ENCODE assay signal across 1 cellular context in the genomic region with DNA sequence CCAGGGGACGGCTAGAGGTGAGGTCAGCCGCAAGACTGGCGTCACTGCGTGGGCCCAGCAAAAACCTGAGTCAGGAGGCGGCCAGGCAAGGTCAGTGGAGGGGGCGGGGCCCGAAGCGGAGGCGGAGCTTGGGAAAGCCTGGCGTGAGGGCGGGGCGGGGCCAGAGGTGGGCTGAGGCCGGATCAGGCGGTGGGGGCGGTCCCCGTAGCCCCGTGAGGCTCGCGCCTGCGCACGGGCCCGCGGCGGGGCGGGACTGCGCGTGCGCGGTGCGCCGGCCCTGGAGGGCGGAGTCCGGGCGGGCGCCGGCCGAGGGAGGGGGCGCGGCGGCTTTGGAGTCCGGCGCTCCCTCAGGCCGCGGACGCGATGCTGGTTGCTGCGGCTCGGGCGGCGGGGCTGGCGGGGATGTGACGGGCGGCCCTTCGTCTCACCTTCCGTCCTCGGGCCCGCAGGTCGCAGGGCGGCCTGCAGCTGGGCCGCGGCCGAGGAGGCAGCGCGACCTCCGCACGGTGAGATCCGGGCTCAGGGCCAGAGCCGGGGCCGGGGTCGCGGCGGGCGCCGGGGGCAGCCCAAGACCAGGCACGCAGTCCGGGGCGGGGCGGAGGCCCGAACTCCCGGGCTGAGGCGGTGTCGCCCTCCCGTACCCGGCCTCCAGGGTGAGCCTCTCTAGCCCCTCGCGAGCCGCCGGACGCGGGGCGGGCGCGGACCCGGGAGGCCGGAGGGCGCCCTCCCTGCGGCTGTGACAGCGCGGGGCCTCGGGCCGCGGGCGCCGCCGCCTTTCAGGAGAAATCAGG.
TF ChIP-seq lines count a peak whose summit lies in the region.

A gene with protein sequence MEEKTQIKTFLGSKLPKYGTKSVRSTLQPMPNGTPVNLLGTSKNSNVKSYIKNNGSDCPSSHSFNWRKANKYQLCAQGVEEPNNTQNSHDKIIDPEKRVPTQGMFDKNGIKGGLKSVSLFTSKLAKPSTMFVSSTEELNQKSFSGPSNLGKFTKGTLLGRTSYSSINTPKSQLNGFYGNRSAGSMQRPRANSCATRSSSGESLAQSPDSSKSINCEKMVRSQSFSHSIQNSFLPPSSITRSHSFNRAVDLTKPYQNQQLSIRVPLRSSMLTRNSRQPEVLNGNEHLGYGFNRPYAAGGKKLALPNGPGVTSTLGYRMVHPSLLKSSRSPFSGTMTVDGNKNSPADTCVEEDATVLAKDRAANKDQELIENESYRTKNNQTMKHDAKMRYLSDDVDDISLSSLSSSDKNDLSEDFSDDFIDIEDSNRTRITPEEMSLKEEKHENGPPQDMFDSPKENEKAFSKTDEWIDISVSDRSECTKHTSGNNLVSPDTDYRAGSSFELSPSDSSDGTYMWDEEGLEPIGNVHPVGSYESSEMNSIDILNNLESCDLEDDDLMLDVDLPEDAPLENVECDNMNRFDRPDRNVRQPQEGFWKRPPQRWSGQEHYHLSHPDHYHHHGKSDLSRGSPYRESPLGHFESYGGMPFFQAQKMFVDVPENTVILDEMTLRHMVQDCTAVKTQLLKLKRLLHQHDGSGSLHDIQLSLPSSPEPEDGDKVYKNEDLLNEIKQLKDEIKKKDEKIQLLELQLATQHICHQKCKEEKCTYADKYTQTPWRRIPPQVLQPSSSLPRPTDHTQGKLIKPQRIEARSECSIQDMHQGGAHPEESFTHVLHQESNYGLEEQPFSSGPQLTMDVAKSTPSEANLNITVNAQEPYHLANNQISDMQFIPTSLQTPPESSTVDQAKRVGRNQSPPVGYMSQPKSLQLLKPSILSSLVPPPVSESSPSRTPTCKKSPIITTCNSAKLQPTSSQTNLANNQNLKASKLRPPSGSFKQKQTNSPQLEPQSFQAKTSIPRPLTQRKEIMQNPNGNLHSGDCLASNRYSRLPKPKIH (plus strand): TSS at position 287 of the 791 bp plus-strand sequence. CDS start 42,464 bp downstream, outside the sequence.

TF ChIP-seq in K562, 482 proteins besides CTCF, POLR2A, EP300 and RAD21 (continued from another document):
- TF ChIP-seq, protein P1, sequence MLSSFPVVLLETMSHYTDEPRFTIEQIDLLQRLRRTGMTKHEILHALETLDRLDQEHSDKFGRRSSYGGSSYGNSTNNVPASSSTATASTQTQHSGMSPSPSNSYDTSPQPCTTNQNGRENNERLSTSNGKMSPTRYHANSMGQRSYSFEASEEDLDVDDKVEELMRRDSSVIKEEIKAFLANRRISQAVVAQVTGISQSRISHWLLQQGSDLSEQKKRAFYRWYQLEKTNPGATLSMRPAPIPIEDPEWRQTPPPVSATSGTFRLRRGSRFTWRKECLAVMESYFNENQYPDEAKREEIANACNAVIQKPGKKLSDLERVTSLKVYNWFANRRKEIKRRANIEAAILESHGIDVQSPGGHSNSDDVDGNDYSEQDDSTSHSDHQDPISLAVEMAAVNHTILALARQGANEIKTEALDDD (IDR thresholded peaks at IDR 0.05): peak; percentile 31; the same call in 1 of the 2 replicates
- TF ChIP-seq, protein P2, sequence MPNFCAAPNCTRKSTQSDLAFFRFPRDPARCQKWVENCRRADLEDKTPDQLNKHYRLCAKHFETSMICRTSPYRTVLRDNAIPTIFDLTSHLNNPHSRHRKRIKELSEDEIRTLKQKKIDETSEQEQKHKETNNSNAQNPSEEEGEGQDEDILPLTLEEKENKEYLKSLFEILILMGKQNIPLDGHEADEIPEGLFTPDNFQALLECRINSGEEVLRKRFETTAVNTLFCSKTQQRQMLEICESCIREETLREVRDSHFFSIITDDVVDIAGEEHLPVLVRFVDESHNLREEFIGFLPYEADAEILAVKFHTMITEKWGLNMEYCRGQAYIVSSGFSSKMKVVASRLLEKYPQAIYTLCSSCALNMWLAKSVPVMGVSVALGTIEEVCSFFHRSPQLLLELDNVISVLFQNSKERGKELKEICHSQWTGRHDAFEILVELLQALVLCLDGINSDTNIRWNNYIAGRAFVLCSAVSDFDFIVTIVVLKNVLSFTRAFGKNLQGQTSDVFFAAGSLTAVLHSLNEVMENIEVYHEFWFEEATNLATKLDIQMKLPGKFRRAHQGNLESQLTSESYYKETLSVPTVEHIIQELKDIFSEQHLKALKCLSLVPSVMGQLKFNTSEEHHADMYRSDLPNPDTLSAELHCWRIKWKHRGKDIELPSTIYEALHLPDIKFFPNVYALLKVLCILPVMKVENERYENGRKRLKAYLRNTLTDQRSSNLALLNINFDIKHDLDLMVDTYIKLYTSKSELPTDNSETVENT (CRISPR knock-in tag; IDR thresholded peaks at IDR 0.05): peak; percentile 70
- peak; percentile 27; the same call in 1 of the 2 replicates for TF ChIP-seq NFIC (IDR thresholded peaks at IDR 0.05)
- TF ChIP-seq, protein P3, sequence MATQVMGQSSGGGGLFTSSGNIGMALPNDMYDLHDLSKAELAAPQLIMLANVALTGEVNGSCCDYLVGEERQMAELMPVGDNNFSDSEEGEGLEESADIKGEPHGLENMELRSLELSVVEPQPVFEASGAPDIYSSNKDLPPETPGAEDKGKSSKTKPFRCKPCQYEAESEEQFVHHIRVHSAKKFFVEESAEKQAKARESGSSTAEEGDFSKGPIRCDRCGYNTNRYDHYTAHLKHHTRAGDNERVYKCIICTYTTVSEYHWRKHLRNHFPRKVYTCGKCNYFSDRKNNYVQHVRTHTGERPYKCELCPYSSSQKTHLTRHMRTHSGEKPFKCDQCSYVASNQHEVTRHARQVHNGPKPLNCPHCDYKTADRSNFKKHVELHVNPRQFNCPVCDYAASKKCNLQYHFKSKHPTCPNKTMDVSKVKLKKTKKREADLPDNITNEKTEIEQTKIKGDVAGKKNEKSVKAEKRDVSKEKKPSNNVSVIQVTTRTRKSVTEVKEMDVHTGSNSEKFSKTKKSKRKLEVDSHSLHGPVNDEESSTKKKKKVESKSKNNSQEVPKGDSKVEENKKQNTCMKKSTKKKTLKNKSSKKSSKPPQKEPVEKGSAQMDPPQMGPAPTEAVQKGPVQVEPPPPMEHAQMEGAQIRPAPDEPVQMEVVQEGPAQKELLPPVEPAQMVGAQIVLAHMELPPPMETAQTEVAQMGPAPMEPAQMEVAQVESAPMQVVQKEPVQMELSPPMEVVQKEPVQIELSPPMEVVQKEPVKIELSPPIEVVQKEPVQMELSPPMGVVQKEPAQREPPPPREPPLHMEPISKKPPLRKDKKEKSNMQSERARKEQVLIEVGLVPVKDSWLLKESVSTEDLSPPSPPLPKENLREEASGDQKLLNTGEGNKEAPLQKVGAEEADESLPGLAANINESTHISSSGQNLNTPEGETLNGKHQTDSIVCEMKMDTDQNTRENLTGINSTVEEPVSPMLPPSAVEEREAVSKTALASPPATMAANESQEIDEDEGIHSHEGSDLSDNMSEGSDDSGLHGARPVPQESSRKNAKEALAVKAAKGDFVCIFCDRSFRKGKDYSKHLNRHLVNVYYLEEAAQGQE (CRISPR knock-in tag; IDR thresholded peaks at IDR 0.05; ENCODE audit: low read depth): peak; percentile 76; the same call in 1 of the 2 replicates
- TF ChIP-seq SIN3A (IDR thresholded peaks at IDR 0.05; ENCODE audit: borderline replicate concordance in 2 of 2, control insufficient read depth in 1 of 2, low read depth in 2 of 2, low read length in 2 of 2): peak in 1 of 2 experiments; percentile 60; a peak in 2 of 4 replicates
- TF ChIP-seq, protein P4, sequence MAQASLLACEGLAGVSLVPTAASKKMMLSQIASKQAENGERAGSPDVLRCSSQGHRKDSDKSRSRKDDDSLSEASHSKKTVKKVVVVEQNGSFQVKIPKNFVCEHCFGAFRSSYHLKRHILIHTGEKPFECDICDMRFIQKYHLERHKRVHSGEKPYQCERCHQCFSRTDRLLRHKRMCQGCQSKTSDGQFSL (CRISPR knock-in tag; IDR thresholded peaks at IDR 0.05): 0 out of 2 replicates have a peak, but pooled peaks have one; percentile 44
- TF ChIP-seq, protein P4 (tag; IDR thresholded peaks at IDR 0.05): no peak
